In genomic region chr13:49615844-49616687, GRCh38 we compare ENCODE assay signal across 2 cellular contexts.
TF ChIP-seq lines count a peak whose summit lies in the region.

No MANE protein-coding gene starts in this region.

TF ChIP-seq in IMR-90, 13 proteins besides CTCF, POLR2A, EP300 and RAD21:
- no peak for TF ChIP-seq MAFK (IDR thresholded peaks at IDR 0.05; ENCODE audit: low read depth, low read length)
- no peak for TF ChIP-seq RFX5 (IDR thresholded peaks at IDR 0.05; ENCODE audit: low read depth, low read length)
- no peak for TF ChIP-seq ELK1 (IDR thresholded peaks at IDR 0.05; ENCODE audit: borderline replicate concordance, low read depth, low read length)
- no peak for TF ChIP-seq NFE2L2 (IDR thresholded peaks at IDR 0.05; ENCODE audit: low read depth, low read length)
- no peak for TF ChIP-seq SMC3 (IDR thresholded peaks at IDR 0.05; ENCODE audit: low read depth, low read length)
- no peak for TF ChIP-seq USF2 (IDR thresholded peaks at IDR 0.05; ENCODE audit: low read depth, low read length)
- no peak for TF ChIP-seq MXI1 (IDR thresholded peaks at IDR 0.05; ENCODE audit: borderline replicate concordance, low read depth, low read length)
- no peak for TF ChIP-seq FOS (IDR thresholded peaks at IDR 0.05; ENCODE audit: low read depth, low read length)
- no peak for TF ChIP-seq BHLHE40 (IDR thresholded peaks at IDR 0.05; ENCODE audit: low read depth, low read length)
- TF ChIP-seq MAZ (IDR thresholded peaks at IDR 0.05; ENCODE audit: borderline replicate concordance, low read depth, low read length): no peak
- no peak for TF ChIP-seq CEBPB (IDR thresholded peaks at IDR 0.05; ENCODE audit: low read depth, low read length)
- TF ChIP-seq CHD1 (IDR thresholded peaks at IDR 0.05; ENCODE audit: low read depth, low read length): no peak
- TF ChIP-seq RCOR1 (IDR thresholded peaks at IDR 0.05; ENCODE audit: insufficient replicate concordance, low read length): no peak
TF ChIP-seq in IMR-90: peak in this region for 0.

TF ChIP-seq in HEK293T, 16 proteins besides CTCF, POLR2A, EP300 and RAD21:
- TF ChIP-seq ELF4 (IDR thresholded peaks at IDR 0.05) (no peak), TARDBP (IDR thresholded peaks at IDR 0.05) (no peak), FOXM1 (IDR thresholded peaks at IDR 0.05; ENCODE audit: borderline replicate concordance) (no peak), ARNT (IDR thresholded peaks at IDR 0.05) (no peak)
